8 cellular contexts compared by ENCODE assay signal in the genomic region with DNA sequence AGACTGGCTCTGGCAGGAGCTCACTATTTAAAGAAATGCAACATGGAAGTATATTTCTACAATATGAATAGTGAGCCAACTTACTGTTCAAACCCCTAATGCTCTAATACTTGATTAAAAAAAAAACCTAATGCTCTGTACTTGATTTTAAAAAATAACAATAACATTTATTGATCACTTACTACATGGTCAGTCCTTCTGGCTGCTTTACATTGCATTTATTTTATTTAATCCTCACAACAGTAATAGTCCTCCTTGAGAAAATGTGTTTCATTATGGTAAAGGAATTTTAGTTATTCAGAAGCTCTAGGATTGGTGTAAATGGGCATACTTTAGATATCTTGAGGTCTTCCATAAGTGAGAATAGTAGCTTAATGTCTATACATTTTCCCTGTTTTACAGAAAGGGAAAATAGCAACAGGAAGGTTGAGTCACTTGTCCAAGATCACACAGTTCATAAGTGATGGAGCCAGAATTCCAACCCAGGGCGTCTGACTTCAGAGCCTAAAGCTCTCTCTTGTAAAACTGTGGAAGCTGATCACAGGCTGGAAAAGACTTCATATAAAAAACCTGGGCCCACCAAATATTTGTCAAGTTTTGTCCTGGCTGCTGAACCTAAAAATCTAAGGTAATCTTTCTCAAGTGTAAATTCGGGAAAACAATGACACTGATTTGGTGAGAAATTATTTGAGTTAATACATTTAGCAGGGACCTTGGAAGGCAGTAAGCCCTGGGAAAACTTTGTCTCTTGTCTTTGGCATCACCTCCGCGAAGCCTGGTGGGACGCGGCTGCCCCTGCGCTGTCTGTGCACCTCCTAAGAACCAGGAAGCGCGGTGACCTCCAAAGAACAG. TPM values are rescaled to one million over a fixed set of nuclear protein-coding genes. Genes with fewer than 3 reads are reported as not detected.
A peak's percentile ranks its signal among the peaks of the same experiment; 100 is the strongest.
DNase-seq lines count a peak whose midpoint lies in the region; ATAC-seq and TF ChIP-seq lines count a peak whose summit lies in the region.

No MANE protein-coding gene starts in this region.

- no peak for TF ChIP-seq POLR2A in spleen (IDR thresholded peaks at IDR 0.05)

- WGBS in spleen, 5 donors, result 4 to 8% (median 5%) methylated on average over 9 of the region's 9 CpGs

- ATAC-seq in GM19043 (IDR thresholded peaks at IDR 0.05; ENCODE audit: low read depth, unreplicated experiment) (peak; percentile 8), HG03378 (IDR thresholded peaks at IDR 0.05; ENCODE audit: unreplicated experiment) (peak; percentile 5)

- in situ Hi-C loops in ACHN (cut with HindIII; ENCODE audit: low pct_ligation_motif_present, low pct_unique_long_range_greater_than_20kb, low sequenced_read_pairs), result no loop called here

- H3K4me1 ChIP-seq in adipocyte (ENCODE audit: control insufficient read depth, insufficient read depth, low read length) (peaks cover 32% of the 10 kb centered on the region), iPS-15b (ENCODE audit: control insufficient read depth, insufficient read depth, low read length) (no peaks in the 10 kb centered on the region), spleen (peaks cover 12 to 42% (median 34%) of the 10 kb centered on the region in 6 donors)

- intact Hi-C loops in spleen (cut with DNase I; ENCODE audit: low total_unique reads), result no loop called here

- H3K27ac ChIP-seq in spleen, result peak overlapping the region; percentile 80 to 93 (median 90)

- TF ChIP-seq CTCF in spleen (IDR thresholded peaks at IDR 0.05 in 8 of 11, conservative IDR thresholded peaks at IDR 0.05 in 3 of 11), result no peak

- H3K9me3 ChIP-seq in adipocyte (ENCODE audit: control insufficient read depth, low read length) (no peaks in the 10 kb centered on the region), iPS-15b (ENCODE audit: control insufficient read depth, insufficient read depth, low read length) (no peaks in the 10 kb centered on the region), spleen (no peaks in the 10 kb centered on the region)

- H3K27me3 ChIP-seq in adipocyte (replicated peaks; ENCODE audit: control insufficient read depth, insufficient read depth, low read length), result no peaks in the 10 kb centered on the region
- H3K27me3 ChIP-seq in iPS-15b (ENCODE audit: control insufficient read depth, insufficient read depth, low read length), result no peaks in the 10 kb centered on the region
- H3K27me3 ChIP-seq in spleen (replicated peaks in 1 of 7), result no peaks in the 10 kb centered on the region

- peak overlapping the region; percentile 95 for H3K4me3 ChIP-seq in adipocyte (ENCODE audit: low read length)
- H3K4me3 ChIP-seq in iPS-15b (ENCODE audit: low read depth, low read length), result peak overlapping the region; percentile 90
- H3K4me3 ChIP-seq in spleen, result peak overlapping the region; percentile 64 to 91 (median 78)

- H3K36me3 ChIP-seq in adipocyte (ENCODE audit: control insufficient read depth, insufficient read depth, low read length, severe bottlenecking) (no peaks in the 10 kb centered on the region), iPS-15b (ENCODE audit: control insufficient read depth, insufficient read depth, low read length) (no peaks in the 10 kb centered on the region), spleen (no peaks in the 10 kb centered on the region)

- peak overlapping the region; percentile 91 for H3K9ac ChIP-seq in adipocyte (ENCODE audit: low read length)
- peak overlapping the region; percentile 70 for H3K9ac ChIP-seq in iPS-15b (ENCODE audit: low read depth, low read length)

- peak; percentile 16 for DNase-seq in ACHN
- DNase-seq in adipocyte (ENCODE audit: low read depth), result peak; percentile 66
- no peak for DNase-seq in spleen
- no peak for DNase-seq in mesenteric fat pad (ENCODE audit: low spot score)
- DNase-seq in NCI-H2029 treated with DMSO at 0.1 percent for 48 hours (lab: John Stamatoyannopoulos, UW), result no peak

RNA-seq across cellular contexts. Expression of a gene that starts 0.9 kb away (rescaled TPM):
- total RNA-seq in spleen (10 to 100 TPM; 16.3 to 36.7 (median 25.4) TPM), mesenteric fat pad (10.7 TPM)
- 10 to 100 TPM in 1 of 3 donors, 1 to 10 TPM in 2; 5.7 to 10.6 (median 7.3) TPM for polyA plus RNA-seq in spleen

Comparison
In these comparisons a context has a peak if more than half of its experiments do, and no peak if none do; other contexts are left out.
1. DNase-seq: peak in ACHN (single experiment) and adipocyte (single experiment); none in spleen (single experiment), mesenteric fat pad (single experiment) and NCI-H2029 treated with DMSO at 0.1 percent for 48 hours (single experiment).
2. Peak in every context shown above with its lines, with median percentiles within 50 percentile points of each other: H3K4me3 ChIP-seq.